Comparison of ENCODE assay signal across 7 cellular contexts in the genomic region with DNA sequence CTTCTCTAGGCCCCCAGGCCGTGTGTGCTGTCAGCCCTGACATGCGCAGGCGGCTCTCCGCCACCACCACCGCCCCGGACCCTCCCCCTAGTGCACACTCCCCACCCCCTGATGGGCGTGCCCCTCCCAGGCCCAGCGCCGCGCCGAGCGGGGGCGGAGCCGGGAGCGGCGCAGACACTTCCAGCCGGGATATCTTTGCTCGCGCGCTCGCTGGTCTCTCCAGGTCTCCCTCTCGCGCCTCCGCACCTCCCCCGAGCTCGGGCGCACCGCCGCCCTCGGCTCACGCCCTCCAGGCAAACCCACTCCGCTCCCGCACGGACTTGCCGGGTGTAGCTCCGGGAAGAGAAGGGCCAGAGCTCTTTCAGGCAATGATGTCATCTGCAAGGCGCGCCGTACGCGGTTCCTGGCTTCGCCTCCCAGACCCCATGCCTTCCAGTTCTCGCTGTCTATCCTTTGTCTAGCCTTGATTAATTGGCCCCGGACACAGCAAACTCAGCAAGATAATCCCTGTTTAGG. TPM values are rescaled to one million over a fixed set of nuclear protein-coding genes. Genes with fewer than 3 reads are reported as not detected.
DNase-seq lines count a peak whose midpoint lies in the region; ATAC-seq, FAIRE-seq and TF ChIP-seq lines count a peak whose summit lies in the region.

A gene with protein sequence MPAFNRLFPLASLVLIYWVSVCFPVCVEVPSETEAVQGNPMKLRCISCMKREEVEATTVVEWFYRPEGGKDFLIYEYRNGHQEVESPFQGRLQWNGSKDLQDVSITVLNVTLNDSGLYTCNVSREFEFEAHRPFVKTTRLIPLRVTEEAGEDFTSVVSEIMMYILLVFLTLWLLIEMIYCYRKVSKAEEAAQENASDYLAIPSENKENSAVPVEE (minus strand): TSS at position 59 of the 516 bp plus-strand sequence. CDS start 823 bp downstream, outside the sequence.

- CTCF ChIA-PET in HepG2 (lab: Yijun Ruan, JAX; ENCODE audit: low intra/inter-chr PET ratio, low total read pairs), result no interaction called here

- 6% methylated on average over 7 of the region's 44 CpGs for WGBS in HepG2 (ENCODE audit: low lambda C conversion rate)

- peak within 1 kb of the TSS; percentile 69 for H3K4me2 ChIP-seq in HepG2 (ENCODE audit: low read depth, low read length)

- H3K27me3 ChIP-seq in duodenal mucosa (ENCODE audit: control insufficient read depth in 1 of 2, insufficient read depth in 2 of 2, low read length in 2 of 2) (peaks cover 18 to 20% of the 10 kb centered on the region in 2 donors), HepG2 (ENCODE audit: control insufficient read depth in 1 of 2, insufficient read depth in 2 of 2, low read length in 2 of 2) (peaks cover 3 to 18% of the 10 kb centered on the region in 2 experiments; a peak in 2 of 5 replicates)

- no peak for TF ChIP-seq EP300 in HepG2 (IDR thresholded peaks at IDR 0.05; ENCODE audit: low read depth in 2 of 2, low read length in 2 of 2)
- TF ChIP-seq EP300 in HepG2 (CRISPR knock-in tag; IDR thresholded peaks at IDR 0.05; ENCODE audit: borderline replicate concordance), result no peak

- intact Hi-C loops in HepG2 (cut with micrococcal nuclease; ENCODE audit: unreplicated experiment), result no loop called here

- TF ChIP-seq POLR2A in HepG2 (IDR thresholded peaks at IDR 0.05; ENCODE audit: insufficient read depth in 1 of 2, low read depth in 2 of 2, low read length in 2 of 2), result no peak

- peak within 1 kb of the TSS; percentile 67 to 79 for H3K4me3 ChIP-seq in duodenal mucosa (ENCODE audit: low read depth in 1 of 2, low read length in 2 of 2)
- H3K4me3 ChIP-seq in HepG2 (replicated peaks in 1 of 3; ENCODE audit: insufficient read depth in 1 of 3, low read depth in 2 of 3, low read length in 3 of 3), result peak within 1 kb of the TSS; percentile 34 to 66 (median 56); a peak in 4 of 6 replicates

- no peak for TF ChIP-seq RAD21 in HepG2 (CRISPR knock-in tag; IDR thresholded peaks at IDR 0.05)

- peak; percentile 96 for ATAC-seq in SK-N-SH treated with all-trans-retinoic acid at 6 μM for 48 hours
- ATAC-seq in HepG2, result peak; percentile 95
- ATAC-seq in GM18867 (IDR thresholded peaks at IDR 0.05; ENCODE audit: unreplicated experiment), result no peak

- H3K9me3 ChIP-seq in duodenal mucosa (ENCODE audit: control insufficient read depth in 1 of 2, low read length in 2 of 2), result no peaks in the 10 kb centered on the region
- H3K9me3 ChIP-seq in HepG2 (ENCODE audit: low read length), result no peaks in the 10 kb centered on the region

- H3K27ac ChIP-seq in duodenal mucosa (ENCODE audit: low read depth, low read length), result no peak within 1 kb of the TSS
- H3K27ac ChIP-seq in HepG2 (ENCODE audit: extremely low read length, insufficient read depth, low read length), result no peak within 1 kb of the TSS

- no peaks in the 10 kb centered on the region for H4K20me1 ChIP-seq in HepG2 (ENCODE audit: insufficient read depth, low read length)

- H3K36me3 ChIP-seq in duodenal mucosa (ENCODE audit: control insufficient read depth in 1 of 2, insufficient read depth in 2 of 2, low read length in 2 of 2) (no peaks in the 10 kb centered on the region), HepG2 (replicated peaks in 1 of 2; ENCODE audit: control insufficient read depth in 1 of 2, insufficient read depth in 2 of 2, low read length in 2 of 2) (no peaks in the 10 kb centered on the region)

- H3K79me2 ChIP-seq in HepG2 (ENCODE audit: insufficient read depth, low read length), result no peaks in the 10 kb centered on the region

- peak; percentile 42 for DNase-seq in GM10266 (ENCODE audit: extremely low spot score)
- DNase-seq in LoVo (ENCODE audit: low spot score), result peak; percentile 56
- DNase-seq in HepG2 (ENCODE audit: low spot score), result peak; percentile 24
- peak; percentile 11 for DNase-seq in stimulated activated CD4-positive, alpha-beta T cell treated with anti-CD3 and anti-CD28 coated beads, Interleukin-4, amount 100 ng/mL, for 1 hour

- POLR2A ChIA-PET in HepG2 (lab: Yijun Ruan, JAX), result no interaction called here

- TF ChIP-seq CTCF in GM10266 (IDR thresholded peaks at IDR 0.05; ENCODE audit: control insufficient read depth, insufficient read depth, low read depth, missing control alignments), result no peak
- TF ChIP-seq CTCF in HepG2 (CRISPR knock-in tag; IDR thresholded peaks at IDR 0.05), result no peak

- H3K9ac ChIP-seq in duodenal mucosa (ENCODE audit: low read depth in 1 of 2, low read length in 2 of 2), result peak within 1 kb of the TSS in 1 of 2 donors; percentile 44
- no peak within 1 kb of the TSS for H3K9ac ChIP-seq in HepG2 (ENCODE audit: insufficient read depth, low read depth, low read length)

- peaks cover 8 to 15% of the 10 kb centered on the region in 2 donors for H3K4me1 ChIP-seq in duodenal mucosa (ENCODE audit: control insufficient read depth in 1 of 2, insufficient read depth in 2 of 2, low read length in 2 of 2)
- no peaks in the 10 kb centered on the region; the same call in 1 of the 2 replicates for H3K4me1 ChIP-seq in HepG2 (ENCODE audit: insufficient read depth, low read length)

- no peak within 1 kb of the TSS for H2AFZ ChIP-seq in HepG2 (ENCODE audit: low read length)

- in situ Hi-C loops in HepG2 (cut with HindIII; ENCODE audit: extremely low pct_ligation_motif_present, low pct_unique_long_range_greater_than_20kb), result no loop called here

- no TSS peak for BruUV-seq in HepG2 (replicated peaks; lab: Mats Ljungman, UMichigan)

- no peak for FAIRE-seq in HepG2 (lab: Jason Lieb, UNC)

TF ChIP-seq in SK-N-SH treated with all-trans-retinoic acid at 6 μM for 48 hours, 23 proteins besides CTCF, POLR2A, EP300 and RAD21 (continues in another document):
- no peak for TF ChIP-seq ZC3H10 (CRISPR knock-in tag; IDR thresholded peaks at IDR 0.05)
- TF ChIP-seq, protein P1, sequence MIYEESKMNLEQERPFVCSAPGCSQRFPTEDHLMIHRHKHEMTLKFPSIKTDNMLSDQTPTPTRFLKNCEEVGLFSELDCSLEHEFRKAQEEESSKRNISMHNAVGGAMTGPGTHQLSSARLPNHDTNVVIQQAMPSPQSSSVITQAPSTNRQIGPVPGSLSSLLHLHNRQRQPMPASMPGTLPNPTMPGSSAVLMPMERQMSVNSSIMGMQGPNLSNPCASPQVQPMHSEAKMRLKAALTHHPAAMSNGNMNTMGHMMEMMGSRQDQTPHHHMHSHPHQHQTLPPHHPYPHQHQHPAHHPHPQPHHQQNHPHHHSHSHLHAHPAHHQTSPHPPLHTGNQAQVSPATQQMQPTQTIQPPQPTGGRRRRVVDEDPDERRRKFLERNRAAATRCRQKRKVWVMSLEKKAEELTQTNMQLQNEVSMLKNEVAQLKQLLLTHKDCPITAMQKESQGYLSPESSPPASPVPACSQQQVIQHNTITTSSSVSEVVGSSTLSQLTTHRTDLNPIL (CRISPR knock-in tag; IDR thresholded peaks at IDR 0.05; ENCODE audit: low read depth), result no peak

TF ChIP-seq in HepG2, 621 proteins besides CTCF, POLR2A, EP300 and RAD21:
- no peak for TF ChIP-seq GATAD1 (CRISPR knock-in tag; IDR thresholded peaks at IDR 0.05)
- TF ChIP-seq ATF7 (IDR thresholded peaks at IDR 0.05), result peak; percentile 35; the same call in 1 of the 2 replicates
- TF ChIP-seq ATF7 (CRISPR knock-in tag; IDR thresholded peaks at IDR 0.05), result no peak
- TF ChIP-seq GABPB1 (CRISPR knock-in tag; IDR thresholded peaks at IDR 0.05), result peak; percentile 8; the same call in 1 of the 2 replicates

RNA-seq across cellular contexts. Expression of the gene that starts here (rescaled TPM):
- total RNA-seq in HepG2 (2016; rRNA removed; fragmentation: Illumina TruSeq; extraction: Trizol), result 0.07 TPM in 1 of 2 replicates, not detected in the other
- not detected in 2 replicates for total RNA-seq in HepG2 (2016; cell fraction: cytosol; rRNA removed; fragmentation: Illumina TruSeq; extraction: Trizol; ENCODE audit: low read depth)
- 0.11 TPM in 1 of 2 replicates, not detected in the other for total RNA-seq in HepG2 (2016; cell fraction: insoluble cytoplasmic fraction; rRNA removed; fragmentation: Illumina TruSeq; extraction: Trizol)
- 0.03 TPM in 1 of 2 replicates, not detected in the other for total RNA-seq in HepG2 (2016; cell fraction: membrane; rRNA removed; fragmentation: Illumina TruSeq; extraction: Trizol)
- not detected in 2 replicates for total RNA-seq in HepG2 (2016; cell fraction: nucleus; rRNA removed; fragmentation: Illumina TruSeq; extraction: Trizol)
- polyA plus RNA-seq in HepG2 (2011; rRNA removed), result 0.05 and 0.11 TPM in 2 replicates
- polyA plus RNA-seq in HepG2 (2011; cell fraction: cytosol; rRNA removed), result 0.04 and 0.07 TPM in 2 replicates
- 0.06 and 0.07 TPM in 2 replicates for polyA plus RNA-seq in HepG2 (2011; cell fraction: nucleus; rRNA removed)
- polyA plus RNA-seq in HepG2 (2012), result 0.05 and 0.07 TPM in 2 replicates
- not detected in 2 replicates for polyA plus RNA-seq in HepG2 (2016; cell fraction: cytosol; fragmentation: Illumina TruSeq; extraction: Trizol; ENCODE audit: low read depth)
- not detected in 2 replicates for polyA plus RNA-seq in HepG2 (2016; cell fraction: insoluble cytoplasmic fraction; fragmentation: Illumina TruSeq; extraction: Trizol; ENCODE audit: low read depth)
- polyA plus RNA-seq in HepG2 (2016; cell fraction: membrane; fragmentation: Illumina TruSeq; extraction: Trizol; ENCODE audit: low read depth), result not detected in 2 replicates
- 0.11 and 0.40 TPM in 2 replicates for polyA plus RNA-seq in HepG2 (2016; cell fraction: nucleus; fragmentation: Illumina TruSeq; extraction: Trizol; ENCODE audit: insufficient read depth, low read depth)
- polyA minus RNA-seq in HepG2 (2011; rRNA and poly(A)+ RNA removed; ENCODE audit: low replicate concordance), result 0.05 TPM in 1 of 2 replicates, not detected in the other
- polyA minus RNA-seq in HepG2 (2011; cell fraction: cytosol; rRNA and poly(A)+ RNA removed), result 0.20 TPM in 1 of 2 replicates, not detected in the other
- polyA minus RNA-seq in HepG2 (2011; cell fraction: nucleus; rRNA and poly(A)+ RNA removed), result 0.12 and 0.52 TPM in 2 replicates

Comparison
In these comparisons a context has a peak if more than half of its experiments do, and no peak if none do; other contexts are left out.
1. Peak in DNase-seq, ATAC-seq, H3K4me3 ChIP-seq and H3K4me2 ChIP-seq in HepG2; RNA of the gene not detected or under 1 TPM.